Comparison of ENCODE assay signal across 26 cellular contexts in genomic region chr5:179207920-179208705, GRCh38.
"Had no signal": no experiment of that assay in that cellular context is flagged by ENCODE, and none has a peak within 500 bp of the region (broad histone marks: within the 10 kb centered on the region; RNA-seq: fewer than 3 reads in every experiment).

No MANE protein-coding gene starts in this region.

- H3K36me3 ChIP-seq: ascending aorta, breast epithelium, Peyer's patch, SJSA1 had no signal

- H3K4me3 ChIP-seq: ascending aorta, breast epithelium, Peyer's patch, SJSA1 had no signal

- H3K9me3 ChIP-seq: ascending aorta, breast epithelium, Peyer's patch, SK-N-SH had no signal

- DNase-seq: activated CD4-positive, alpha-beta T cell treated with anti-CD3 and anti-CD28 coated beads, Interleukin-2, amount 10 ng/mL, durations not matched to agents 24 days and 14 days; activated CD4-positive, alpha-beta T cell treated with anti-CD3 and anti-CD28 coated beads, Interleukin-2, amount 50 U/mL, for 4 hours; activated CD8-positive, alpha-beta T cell treated with anti-CD3 and anti-CD28 coated beads for 36 hours; activated gamma-delta T cell; activated naive CD4-positive, alpha-beta T cell treated with Interleukin-2 at 50 U/mL for 16 hours; activated naive CD8-positive, alpha-beta T cell treated with anti-CD3 and anti-CD28 coated beads, Interleukin-2, amount 10 ng/mL, durations not matched to agents 7 days and 5 days; activated T-cell treated with anti-CD3 and anti-CD28 coated beads, Interleukin-2, amount 50 U/mL, for 24 hours; amygdala; MM.1S; MV-4-11; NCI-H1092; NCI-H1436 treated with DMSO at 0.1 percent for 48 hours; NCI-H1694 treated with DMSO at 0.1 percent for 48 hours; NCI-H2029; NCI-H345; NCI-H524 treated with DMSO at 0.1 percent for 48 hours; PC-3; Peyer's patch; RPMI8226; SHP77; SK-N-SH had no signal

- ATAC-seq: activated CD8-positive, alpha-beta T cell treated with anti-CD3 and anti-CD28 coated beads for 36 hours; PC-3 had no signal

- FAIRE-seq: TTC549 had no signal

- H3K27ac ChIP-seq: ascending aorta, breast epithelium, KMS-11, Peyer's patch, SJSA1 had no signal

- H3K9ac ChIP-seq: KMS-11, SK-N-SH had no signal

- H3K4me2 ChIP-seq: KMS-11, SK-N-SH had no signal

- H3K4me1 ChIP-seq: ascending aorta, breast epithelium, Peyer's patch, SJSA1 had no signal

- H3K27me3 ChIP-seq: ascending aorta, breast epithelium, Peyer's patch, SJSA1 had no signal
